Comparison of ENCODE assay signal across 24 cellular contexts in the genomic region with DNA sequence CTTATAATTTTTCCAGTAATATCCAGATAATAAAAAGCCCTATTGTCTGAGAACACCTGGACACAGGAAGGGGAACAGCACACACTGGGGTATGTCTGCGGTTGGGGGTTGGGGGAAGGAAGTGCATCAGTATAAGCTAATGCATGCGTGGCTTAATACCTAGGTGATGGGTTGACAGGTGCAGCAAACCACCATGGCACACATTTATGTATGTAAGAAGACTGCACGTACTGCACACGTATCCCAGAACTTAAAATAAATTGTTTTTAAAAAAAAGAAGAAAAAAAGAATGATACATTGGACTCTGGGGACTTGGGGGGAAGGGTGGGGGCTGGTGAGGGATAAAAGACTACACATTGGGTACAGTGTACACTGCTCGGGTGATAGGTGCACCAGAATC.
DNase-seq lines count a peak whose midpoint lies in the region; ATAC-seq and TF ChIP-seq lines count a peak whose summit lies in the region.
"Had no signal": no experiment of that assay in that cellular context is flagged by ENCODE, and none has a peak within 500 bp of the region (broad histone marks: within the 10 kb centered on the region; RNA-seq: fewer than 3 reads in every experiment).

No MANE protein-coding gene starts in this region.

- H4K20me1 ChIP-seq in Loucy (ENCODE audit: insufficient read depth, low read length, poor library complexity, severe bottlenecking) = no peaks in the 10 kb centered on the region
- H4K20me1 ChIP-seq in SU-DHL-6 (ENCODE audit: low read depth, low read length) = no peaks in the 10 kb centered on the region

- H3F3A ChIP-seq in Loucy (ENCODE audit: low read depth) (no peaks in the 10 kb centered on the region), SU-DHL-6 (ENCODE audit: insufficient read depth) (peaks cover 29% of the 10 kb centered on the region)

- no peak overlapping the region for H3K4me3 Mint-ChIP-seq in stimulated activated naive B cell treated with anti-CD40 and anti-IgM and Interleukin-4, amounts not matched to agents 10 μg/mL and 1 μg/mL and 100 μg/mL, for 72 hours
- H3K4me3 Mint-ChIP-seq: CD14-positive monocyte had no signal

- H2AFZ ChIP-seq in Loucy (ENCODE audit: low read length) (no peak overlapping the region), SU-DHL-6 (ENCODE audit: low read depth, low read length, severe bottlenecking) (no peak overlapping the region)

- intact Hi-C loops in tibial artery (cut with DNase I; ENCODE audit: low total_unique reads) = no loop called here

- no peak overlapping the region for H3K27ac Mint-ChIP-seq in stimulated activated naive B cell treated with anti-CD40 and anti-IgM and Interleukin-4, amounts not matched to agents 10 μg/mL and 1 μg/mL and 100 μg/mL, for 72 hours
- H3K27ac Mint-ChIP-seq: CD14-positive monocyte had no signal

- H3K9ac ChIP-seq in Loucy (ENCODE audit: low read depth, low read length, poor library complexity, severe bottlenecking) (no peak overlapping the region), SU-DHL-6 (ENCODE audit: low read length) (peak overlapping the region; percentile 96)

- TF ChIP-seq CTCF in Loucy (conservative IDR thresholded peaks at IDR 0.05; ENCODE audit: low read length) (no peak), SU-DHL-6 (IDR thresholded peaks at IDR 0.05; ENCODE audit: insufficient read depth, low read length, poor library complexity, severe bottlenecking) (no peak), tibial artery (IDR thresholded peaks at IDR 0.05) (no peak)

- peaks cover 0 to 5% of the 10 kb centered on the region in 2 donors for H3K9me3 Mint-ChIP-seq in stimulated activated naive B cell treated with anti-CD40 and anti-IgM and Interleukin-4, amounts not matched to agents 10 μg/mL and 1 μg/mL and 100 μg/mL, for 72 hours

- H3K4me2 ChIP-seq in Loucy (ENCODE audit: low read depth, low read length, poor library complexity, severe bottlenecking) (peak overlapping the region; percentile 69), SU-DHL-6 (ENCODE audit: low read depth, low read length, poor library complexity, severe bottlenecking) (peak overlapping the region; percentile 100)

- H3K9me3 ChIP-seq in Loucy (ENCODE audit: insufficient read depth, low read depth, low read length) = no peaks in the 10 kb centered on the region
- no peaks in the 10 kb centered on the region for H3K9me3 ChIP-seq in SU-DHL-6 (ENCODE audit: insufficient read depth, low read length)
- H3K9me3 ChIP-seq in tibial artery = no peaks in the 10 kb centered on the region

- H3K9me2 ChIP-seq in Loucy (replicated peaks; ENCODE audit: low read depth, low read length) (no peaks in the 10 kb centered on the region), SU-DHL-6 (replicated peaks; ENCODE audit: insufficient read depth, low read length) (no peaks in the 10 kb centered on the region)

- H3K4me1 ChIP-seq in Loucy (ENCODE audit: insufficient read depth, low read length, poor library complexity, severe bottlenecking) = peaks cover 51% of the 10 kb centered on the region
- no peaks in the 10 kb centered on the region for H3K4me1 ChIP-seq in tibial artery

- H3K4me3 ChIP-seq in Loucy (ENCODE audit: low read length, poor library complexity, severe bottlenecking) = no peak overlapping the region
- H3K4me3 ChIP-seq in SU-DHL-6 (ENCODE audit: insufficient read depth, low read length, poor library complexity, severe bottlenecking) = peak overlapping the region; percentile 73
- H3K4me3 ChIP-seq in tibial artery = no peak overlapping the region
- H3K4me3 ChIP-seq: SK-N-MC had no signal

- H3K36me3 ChIP-seq in Loucy (ENCODE audit: insufficient read depth, low read length) (no peaks in the 10 kb centered on the region), SU-DHL-6 (ENCODE audit: low read length) (no peaks in the 10 kb centered on the region), tibial artery (no peaks in the 10 kb centered on the region)

- H3K27me3 ChIP-seq in Loucy (ENCODE audit: insufficient read depth, low read length, poor library complexity, severe bottlenecking) (no peaks in the 10 kb centered on the region), SU-DHL-6 (ENCODE audit: low read length) (no peaks in the 10 kb centered on the region), tibial artery (peaks cover 0 to 21% of the 10 kb centered on the region in 2 donors)

- ATAC-seq in stimulated activated naive B cell treated with anti-CD40 and anti-IgM and Interleukin-4, amounts not matched to agents 10 μg/mL and 1 μg/mL and 100 μg/mL, for 72 hours (replicated peaks) = peak; percentile 76 to 79
- ATAC-seq: HCT116, PC-3 had no signal

- peaks cover 0 to 7% of the 10 kb centered on the region in 2 donors for H3K27me3 Mint-ChIP-seq in stimulated activated naive B cell treated with anti-CD40 and anti-IgM and Interleukin-4, amounts not matched to agents 10 μg/mL and 1 μg/mL and 100 μg/mL, for 72 hours

- H3K36me3 Mint-ChIP-seq in stimulated activated naive B cell treated with anti-CD40 and anti-IgM and Interleukin-4, amounts not matched to agents 10 μg/mL and 1 μg/mL and 100 μg/mL, for 72 hours = peaks cover 0 to under 1% of the 10 kb centered on the region in 2 donors
- H3K36me3 Mint-ChIP-seq: CD14-positive monocyte had no signal

- H3K79me2 ChIP-seq in Loucy (ENCODE audit: insufficient read depth, low read length) = no peaks in the 10 kb centered on the region
- H3K79me2 ChIP-seq in SU-DHL-6 (ENCODE audit: insufficient read depth, low read length) = peaks cover 26% of the 10 kb centered on the region

- H3K27ac ChIP-seq in SU-DHL-6 (ENCODE audit: low read depth, low read length) (peak overlapping the region; percentile 100), tibial artery (no peak overlapping the region)
- H3K27ac ChIP-seq: RWPE1, SK-N-MC had no signal

- peak; percentile 29 for DNase-seq in COLO668 (lab: John Stamatoyannopoulos, UW; ENCODE audit: unreplicated experiment)
- DNase-seq in stimulated activated naive B cell treated with anti-CD40 and anti-IgM and Interleukin-4, amounts not matched to agents 10 μg/mL and 1 μg/mL and 100 μg/mL, for 72 hours = no peak
- no peak for DNase-seq in tibial artery
- DNase-seq in medulla oblongata (ENCODE audit: extremely low spot score) = no peak
- no peak for DNase-seq in activated CD4-positive, alpha-beta T cell treated with anti-CD3 and anti-CD28 coated beads for 1 hour
- DNase-seq: ACHN, DMS53, EL, GF-D8, GOT3, MM.1S, NCI-H1048, NCI-H1417 treated with DMSO at 0.1 percent for 48 hours, NCI-H1930, NCI-H345, NCI-H524, PC-3, SHP77 treated with DMSO at 0.1 percent for 48 hours had no signal

- peaks cover 38 to 53% of the 10 kb centered on the region in 2 donors for H3K4me1 Mint-ChIP-seq in stimulated activated naive B cell treated with anti-CD40 and anti-IgM and Interleukin-4, amounts not matched to agents 10 μg/mL and 1 μg/mL and 100 μg/mL, for 72 hours
- H3K4me1 Mint-ChIP-seq: CD14-positive monocyte had no signal
